9 cellular contexts compared by ENCODE assay signal in genomic region chr2:147548453-147548852, GRCh38.
"Had no signal": no experiment of that assay in that cellular context is flagged by ENCODE, and none has a peak within 500 bp of the region (broad histone marks: within the 10 kb centered on the region; RNA-seq: fewer than 3 reads in every experiment).

No MANE protein-coding gene starts in this region.

- H3K4me3 Mint-ChIP-seq: HFFc6, IgD-negative memory B cell had no signal

- H3K4me1 Mint-ChIP-seq: IgD-negative memory B cell had no signal

- H3K9me3 ChIP-seq: HAP-1 had no signal

- H3K4me3 ChIP-seq: HAP-1 had no signal

- H3K36me3 ChIP-seq: HAP-1 had no signal

- ATAC-seq: HCT116, HepG2 had no signal

- FAIRE-seq: HepG2 had no signal

- DNase-seq: GOT3, H7, HFFc6, KBM-7 had no signal

- H3K27ac Mint-ChIP-seq: HFFc6, IgD-negative memory B cell had no signal

- H3K27ac ChIP-seq: HL-60 had no signal
